In genomic region chr9:13436591-13436990, GRCh38 we compare ENCODE assay signal across 27 cellular contexts.
"Had no signal": no experiment of that assay in that cellular context is flagged by ENCODE, and none has a peak within 500 bp of the region (broad histone marks: within the 10 kb centered on the region; RNA-seq: fewer than 3 reads in every experiment).

No MANE protein-coding gene starts in this region.

- H3K9me3 ChIP-seq: adrenal gland, MG63 had no signal

- H3K4me1 ChIP-seq: adrenal gland had no signal

- H3K27me3 ChIP-seq: adrenal gland, brain microvascular endothelial cell, cardiac muscle cell had no signal

- H3K4me3 ChIP-seq: adrenal gland, cardiac muscle cell, MG63, PC-9 had no signal

- H2AFZ ChIP-seq: PC-9 had no signal

- ATAC-seq: activated CD8-positive, alpha-beta T cell treated with anti-CD3 and anti-CD28 coated beads, Interleukin-2, amount 10 ng/mL, durations not matched to agents 7 days and 5 days; activated naive CD4-positive, alpha-beta T cell treated with anti-CD3 and anti-CD28 coated beads, Interleukin-2, amount 50 U/mL, for 72 hours; Right ventricle myocardium inferior had no signal

- H3K27ac ChIP-seq: adrenal gland, brain microvascular endothelial cell, cardiac muscle cell, PC-9, RWPE1 had no signal

- DNase-seq: activated CD4-positive, alpha-beta T cell treated with anti-CD3 and anti-CD28 coated beads, Interleukin-2, amount 10 ng/mL, durations not matched to agents 7 days and 5 days; activated CD4-positive, alpha-beta T cell treated with anti-CD3 and anti-CD28 coated beads, Interleukin-2, amount 50 U/mL, for 48 hours; activated CD8-positive, alpha-beta T cell treated with anti-CD3 and anti-CD28 coated beads, Interleukin-2, amount 10 ng/mL, durations not matched to agents 7 days and 5 days; activated gamma-delta T cell; activated naive CD4-positive, alpha-beta T cell treated with anti-CD3 and anti-CD28 coated beads for 36 hours; activated T-cell treated with anti-CD3 and anti-CD28 coated beads, Interleukin-2, amount 50 U/mL, for 24 hours; adrenal gland; aorta; brain microvascular endothelial cell; Kasumi-1; KG1; MG63; NCI-H1048; NCI-H1105 treated with DMSO at 0.1 percent for 48 hours; NCI-H1436; NCI-H1694; NCI-H1930; NCI-H2081 treated with DMSO at 0.1 percent for 48 hours; NCI-H226; NCI-H524 treated with DMSO at 0.1 percent for 48 hours; PC-9; SIG-M5; T1000 had no signal

- H3K4me2 ChIP-seq: PC-9 had no signal

- H3K36me3 ChIP-seq: adrenal gland, brain microvascular endothelial cell, cardiac muscle cell, MG63 had no signal
